Comparison of ENCODE assay signal across 1 cellular context in the genomic region with DNA sequence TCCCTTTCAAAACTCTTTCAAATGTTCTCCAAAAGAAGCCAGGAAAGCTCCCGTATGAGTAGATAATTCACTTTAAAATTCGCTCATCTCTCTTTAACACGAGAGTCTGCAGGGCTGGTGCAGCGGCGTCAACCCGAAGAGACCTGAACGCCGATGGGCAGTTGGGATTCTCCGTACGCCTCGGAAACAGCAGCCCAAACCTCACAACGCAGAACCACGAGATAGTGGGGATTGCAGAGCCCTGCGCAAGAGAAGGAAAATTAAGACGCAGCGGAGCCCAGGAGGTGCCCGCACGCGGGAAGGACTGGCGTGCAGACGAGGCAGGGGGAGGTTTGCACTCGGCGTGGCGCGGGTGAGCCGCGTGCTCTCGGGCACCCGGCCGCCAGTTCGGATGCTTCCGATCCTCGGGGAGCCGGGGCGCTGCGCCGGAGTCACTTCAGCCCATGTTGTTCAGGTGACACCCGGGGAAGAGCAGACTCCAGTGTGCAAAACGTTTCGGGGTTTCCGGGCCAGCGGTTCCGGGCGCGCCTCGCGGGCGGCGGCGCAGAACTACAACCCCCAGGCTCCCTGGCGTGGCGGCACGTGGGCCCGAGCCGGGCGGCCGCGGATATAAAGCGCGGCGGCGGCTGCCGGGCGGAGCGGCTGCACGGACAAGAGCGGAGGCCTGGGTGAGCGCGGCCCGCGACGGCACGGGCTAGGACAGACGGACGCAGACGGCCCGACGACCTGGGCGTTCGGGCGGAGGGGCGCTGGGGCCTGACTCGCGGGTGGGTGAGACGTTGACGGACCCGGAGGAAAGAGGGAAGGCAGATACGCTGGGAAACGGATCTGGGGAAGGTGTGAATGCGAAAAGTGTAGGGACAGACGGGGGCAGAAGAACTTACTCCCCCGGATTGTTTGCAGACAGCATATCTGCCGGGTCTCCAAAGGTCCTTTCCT.
TF ChIP-seq lines count a peak whose summit lies in the region.

A gene with protein sequence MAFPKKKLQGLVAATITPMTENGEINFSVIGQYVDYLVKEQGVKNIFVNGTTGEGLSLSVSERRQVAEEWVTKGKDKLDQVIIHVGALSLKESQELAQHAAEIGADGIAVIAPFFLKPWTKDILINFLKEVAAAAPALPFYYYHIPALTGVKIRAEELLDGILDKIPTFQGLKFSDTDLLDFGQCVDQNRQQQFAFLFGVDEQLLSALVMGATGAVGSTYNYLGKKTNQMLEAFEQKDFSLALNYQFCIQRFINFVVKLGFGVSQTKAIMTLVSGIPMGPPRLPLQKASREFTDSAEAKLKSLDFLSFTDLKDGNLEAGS (plus strand): TSS at position 636 of the 939 bp plus-strand sequence. CDS start 4,599 bp downstream, outside the sequence.

TF ChIP-seq in endothelial cell of umbilical vein, 7 proteins besides CTCF, POLR2A, EP300 and RAD21 (continued from another document):
- TF ChIP-seq POLR2AphosphoS5 (IDR thresholded peaks at IDR 0.05; ENCODE audit: insufficient read depth, low read depth, low read length): peak; percentile 51
